ENCODE assay signal across 1 cellular context in the genomic region with DNA sequence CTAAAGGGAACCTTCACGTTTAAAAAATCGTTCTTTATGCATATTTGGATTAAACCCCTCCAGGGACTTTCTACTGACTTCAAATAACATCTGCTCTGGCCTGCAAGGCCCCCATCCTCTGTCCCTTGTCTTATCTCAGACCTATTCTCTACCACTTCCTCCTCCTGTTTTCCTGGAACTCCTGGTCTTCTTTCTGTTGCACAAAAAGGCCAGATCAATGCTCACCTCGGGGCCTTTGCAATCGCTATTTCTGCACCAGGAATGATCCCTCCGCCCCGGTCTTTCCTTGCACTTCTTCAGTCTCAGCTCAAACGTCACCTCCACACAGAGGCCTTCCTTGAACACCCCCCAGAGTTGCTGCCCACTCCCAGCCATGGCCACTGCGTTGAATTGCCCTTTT.
TF ChIP-seq lines count a peak whose summit lies in the region.

No MANE protein-coding gene starts in this region.

TF ChIP-seq in K562, 482 proteins besides CTCF, POLR2A, EP300 and RAD21 (continues in another document):
- TF ChIP-seq PHF20 (IDR thresholded peaks at IDR 0.05; ENCODE audit: partially characterized antibody) (no peak), KDM2B (CRISPR knock-in tag; IDR thresholded peaks at IDR 0.05) (no peak), MCM3 (IDR thresholded peaks at IDR 0.05) (no peak), ZNF24 (IDR thresholded peaks at IDR 0.05) (no peak), ZNF707 (CRISPR knock-in tag; conservative IDR thresholded peaks at IDR 0.05) (no peak), C11orf30 (IDR thresholded peaks at IDR 0.05; ENCODE audit: low read depth) (no peak), TAF9B (IDR thresholded peaks at IDR 0.05; ENCODE audit: partially characterized antibody) (no peak), HDAC2 (IDR thresholded peaks at IDR 0.05) (0 out of 2 replicates have a peak, but pooled peaks have one; percentile 31), LCOR (CRISPR knock-in tag; IDR thresholded peaks at IDR 0.05) (no peak), MAFF (IDR thresholded peaks at IDR 0.05; ENCODE audit: low read length) (no peak), CCNT2 (IDR thresholded peaks at IDR 0.05; ENCODE audit: borderline replicate concordance, extremely low read depth, insufficient read length, low read depth, low read length) (no peak), NFIX (CRISPR knock-in tag; IDR thresholded peaks at IDR 0.05; ENCODE audit: low read depth) (no peak), ZNF146 (CRISPR knock-in tag; IDR thresholded peaks at IDR 0.05; ENCODE audit: unreplicated experiment) (no peak), LEF1 (IDR thresholded peaks at IDR 0.05) (no peak), MEF2D (tag; conservative IDR thresholded peaks at IDR 0.05; ENCODE audit: low read depth) (no peak), MEIS2 (IDR thresholded peaks at IDR 0.05; ENCODE audit: partially characterized antibody) (no peak), SP1 (CRISPR knock-in tag; IDR thresholded peaks at IDR 0.05) (no peak), TRIM24 (IDR thresholded peaks at IDR 0.05) (no peak), LARP7 (IDR thresholded peaks at IDR 0.05) (no peak), HDAC1 (IDR thresholded peaks at IDR 0.05) (peak in 1 of 2 experiments; percentile 33; a peak in 1 of 4 replicates), ZNF583 (CRISPR knock-in tag; IDR thresholded peaks at IDR 0.05) (no peak), NR4A1 (CRISPR knock-in tag; IDR thresholded peaks at IDR 0.05) (no peak), NR4A1 (tag; IDR thresholded peaks at IDR 0.05) (no peak), POLR2AphosphoS2 (IDR thresholded peaks at IDR 0.05; ENCODE audit: low read length) (no peak), FUS (optimal IDR thresholded peaks at IDR 0.05; ENCODE audit: low read depth, low read length) (no peak), HOXB6 (CRISPR knock-in tag; IDR thresholded peaks at IDR 0.05; ENCODE audit: borderline replicate concordance) (no peak)
- TF ChIP-seq, protein P1, sequence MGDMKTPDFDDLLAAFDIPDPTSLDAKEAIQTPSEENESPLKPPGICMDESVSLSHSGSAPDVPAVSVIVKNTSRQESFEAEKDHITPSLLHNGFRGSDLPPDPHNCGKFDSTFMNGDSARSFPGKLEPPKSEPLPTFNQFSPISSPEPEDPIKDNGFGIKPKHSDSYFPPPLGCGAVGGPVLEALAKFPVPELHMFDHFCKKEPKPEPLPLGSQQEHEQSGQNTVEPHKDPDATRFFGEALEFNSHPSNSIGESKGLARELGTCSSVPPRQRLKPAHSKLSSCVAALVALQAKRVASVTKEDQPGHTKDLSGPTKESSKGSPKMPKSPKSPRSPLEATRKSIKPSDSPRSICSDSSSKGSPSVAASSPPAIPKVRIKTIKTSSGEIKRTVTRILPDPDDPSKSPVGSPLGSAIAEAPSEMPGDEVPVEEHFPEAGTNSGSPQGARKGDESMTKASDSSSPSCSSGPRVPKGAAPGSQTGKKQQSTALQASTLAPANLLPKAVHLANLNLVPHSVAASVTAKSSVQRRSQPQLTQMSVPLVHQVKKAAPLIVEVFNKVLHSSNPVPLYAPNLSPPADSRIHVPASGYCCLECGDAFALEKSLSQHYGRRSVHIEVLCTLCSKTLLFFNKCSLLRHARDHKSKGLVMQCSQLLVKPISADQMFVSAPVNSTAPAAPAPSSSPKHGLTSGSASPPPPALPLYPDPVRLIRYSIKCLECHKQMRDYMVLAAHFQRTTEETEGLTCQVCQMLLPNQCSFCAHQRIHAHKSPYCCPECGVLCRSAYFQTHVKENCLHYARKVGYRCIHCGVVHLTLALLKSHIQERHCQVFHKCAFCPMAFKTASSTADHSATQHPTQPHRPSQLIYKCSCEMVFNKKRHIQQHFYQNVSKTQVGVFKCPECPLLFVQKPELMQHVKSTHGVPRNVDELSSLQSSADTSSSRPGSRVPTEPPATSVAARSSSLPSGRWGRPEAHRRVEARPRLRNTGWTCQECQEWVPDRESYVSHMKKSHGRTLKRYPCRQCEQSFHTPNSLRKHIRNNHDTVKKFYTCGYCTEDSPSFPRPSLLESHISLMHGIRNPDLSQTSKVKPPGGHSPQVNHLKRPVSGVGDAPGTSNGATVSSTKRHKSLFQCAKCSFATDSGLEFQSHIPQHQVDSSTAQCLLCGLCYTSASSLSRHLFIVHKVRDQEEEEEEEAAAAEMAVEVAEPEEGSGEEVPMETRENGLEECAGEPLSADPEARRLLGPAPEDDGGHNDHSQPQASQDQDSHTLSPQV (IDR thresholded peaks at IDR 0.05), result 0 out of 2 replicates have a peak, but pooled peaks have one; percentile 6
- TF ChIP-seq, protein P2, sequence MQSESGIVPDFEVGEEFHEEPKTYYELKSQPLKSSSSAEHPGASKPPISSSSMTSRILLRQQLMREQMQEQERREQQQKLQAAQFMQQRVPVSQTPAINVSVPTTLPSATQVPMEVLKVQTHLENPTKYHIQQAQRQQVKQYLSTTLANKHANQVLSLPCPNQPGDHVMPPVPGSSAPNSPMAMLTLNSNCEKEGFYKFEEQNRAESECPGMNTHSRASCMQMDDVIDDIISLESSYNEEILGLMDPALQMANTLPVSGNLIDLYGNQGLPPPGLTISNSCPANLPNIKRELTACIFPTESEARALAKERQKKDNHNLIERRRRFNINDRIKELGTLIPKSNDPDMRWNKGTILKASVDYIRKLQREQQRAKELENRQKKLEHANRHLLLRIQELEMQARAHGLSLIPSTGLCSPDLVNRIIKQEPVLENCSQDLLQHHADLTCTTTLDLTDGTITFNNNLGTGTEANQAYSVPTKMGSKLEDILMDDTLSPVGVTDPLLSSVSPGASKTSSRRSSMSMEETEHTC (IDR thresholded peaks at IDR 0.05), result no peak
- TF ChIP-seq, protein P3, sequence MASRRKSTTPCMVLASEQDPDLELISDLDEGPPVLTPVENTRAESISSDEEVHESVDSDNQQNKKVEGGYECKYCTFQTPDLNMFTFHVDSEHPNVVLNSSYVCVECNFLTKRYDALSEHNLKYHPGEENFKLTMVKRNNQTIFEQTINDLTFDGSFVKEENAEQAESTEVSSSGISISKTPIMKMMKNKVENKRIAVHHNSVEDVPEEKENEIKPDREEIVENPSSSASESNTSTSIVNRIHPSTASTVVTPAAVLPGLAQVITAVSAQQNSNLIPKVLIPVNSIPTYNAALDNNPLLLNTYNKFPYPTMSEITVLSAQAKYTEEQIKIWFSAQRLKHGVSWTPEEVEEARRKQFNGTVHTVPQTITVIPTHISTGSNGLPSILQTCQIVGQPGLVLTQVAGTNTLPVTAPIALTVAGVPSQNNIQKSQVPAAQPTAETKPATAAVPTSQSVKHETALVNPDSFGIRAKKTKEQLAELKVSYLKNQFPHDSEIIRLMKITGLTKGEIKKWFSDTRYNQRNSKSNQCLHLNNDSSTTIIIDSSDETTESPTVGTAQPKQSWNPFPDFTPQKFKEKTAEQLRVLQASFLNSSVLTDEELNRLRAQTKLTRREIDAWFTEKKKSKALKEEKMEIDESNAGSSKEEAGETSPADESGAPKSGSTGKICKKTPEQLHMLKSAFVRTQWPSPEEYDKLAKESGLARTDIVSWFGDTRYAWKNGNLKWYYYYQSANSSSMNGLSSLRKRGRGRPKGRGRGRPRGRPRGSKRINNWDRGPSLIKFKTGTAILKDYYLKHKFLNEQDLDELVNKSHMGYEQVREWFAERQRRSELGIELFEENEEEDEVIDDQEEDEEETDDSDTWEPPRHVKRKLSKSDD (conservative IDR thresholded peaks at IDR 0.05; ENCODE audit: low read length), result no peak
- TF ChIP-seq, protein P4, sequence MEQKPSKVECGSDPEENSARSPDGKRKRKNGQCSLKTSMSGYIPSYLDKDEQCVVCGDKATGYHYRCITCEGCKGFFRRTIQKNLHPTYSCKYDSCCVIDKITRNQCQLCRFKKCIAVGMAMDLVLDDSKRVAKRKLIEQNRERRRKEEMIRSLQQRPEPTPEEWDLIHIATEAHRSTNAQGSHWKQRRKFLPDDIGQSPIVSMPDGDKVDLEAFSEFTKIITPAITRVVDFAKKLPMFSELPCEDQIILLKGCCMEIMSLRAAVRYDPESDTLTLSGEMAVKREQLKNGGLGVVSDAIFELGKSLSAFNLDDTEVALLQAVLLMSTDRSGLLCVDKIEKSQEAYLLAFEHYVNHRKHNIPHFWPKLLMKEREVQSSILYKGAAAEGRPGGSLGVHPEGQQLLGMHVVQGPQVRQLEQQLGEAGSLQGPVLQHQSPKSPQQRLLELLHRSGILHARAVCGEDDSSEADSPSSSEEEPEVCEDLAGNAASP (IDR thresholded peaks at IDR 0.05), result no peak
- TF ChIP-seq, protein P5, sequence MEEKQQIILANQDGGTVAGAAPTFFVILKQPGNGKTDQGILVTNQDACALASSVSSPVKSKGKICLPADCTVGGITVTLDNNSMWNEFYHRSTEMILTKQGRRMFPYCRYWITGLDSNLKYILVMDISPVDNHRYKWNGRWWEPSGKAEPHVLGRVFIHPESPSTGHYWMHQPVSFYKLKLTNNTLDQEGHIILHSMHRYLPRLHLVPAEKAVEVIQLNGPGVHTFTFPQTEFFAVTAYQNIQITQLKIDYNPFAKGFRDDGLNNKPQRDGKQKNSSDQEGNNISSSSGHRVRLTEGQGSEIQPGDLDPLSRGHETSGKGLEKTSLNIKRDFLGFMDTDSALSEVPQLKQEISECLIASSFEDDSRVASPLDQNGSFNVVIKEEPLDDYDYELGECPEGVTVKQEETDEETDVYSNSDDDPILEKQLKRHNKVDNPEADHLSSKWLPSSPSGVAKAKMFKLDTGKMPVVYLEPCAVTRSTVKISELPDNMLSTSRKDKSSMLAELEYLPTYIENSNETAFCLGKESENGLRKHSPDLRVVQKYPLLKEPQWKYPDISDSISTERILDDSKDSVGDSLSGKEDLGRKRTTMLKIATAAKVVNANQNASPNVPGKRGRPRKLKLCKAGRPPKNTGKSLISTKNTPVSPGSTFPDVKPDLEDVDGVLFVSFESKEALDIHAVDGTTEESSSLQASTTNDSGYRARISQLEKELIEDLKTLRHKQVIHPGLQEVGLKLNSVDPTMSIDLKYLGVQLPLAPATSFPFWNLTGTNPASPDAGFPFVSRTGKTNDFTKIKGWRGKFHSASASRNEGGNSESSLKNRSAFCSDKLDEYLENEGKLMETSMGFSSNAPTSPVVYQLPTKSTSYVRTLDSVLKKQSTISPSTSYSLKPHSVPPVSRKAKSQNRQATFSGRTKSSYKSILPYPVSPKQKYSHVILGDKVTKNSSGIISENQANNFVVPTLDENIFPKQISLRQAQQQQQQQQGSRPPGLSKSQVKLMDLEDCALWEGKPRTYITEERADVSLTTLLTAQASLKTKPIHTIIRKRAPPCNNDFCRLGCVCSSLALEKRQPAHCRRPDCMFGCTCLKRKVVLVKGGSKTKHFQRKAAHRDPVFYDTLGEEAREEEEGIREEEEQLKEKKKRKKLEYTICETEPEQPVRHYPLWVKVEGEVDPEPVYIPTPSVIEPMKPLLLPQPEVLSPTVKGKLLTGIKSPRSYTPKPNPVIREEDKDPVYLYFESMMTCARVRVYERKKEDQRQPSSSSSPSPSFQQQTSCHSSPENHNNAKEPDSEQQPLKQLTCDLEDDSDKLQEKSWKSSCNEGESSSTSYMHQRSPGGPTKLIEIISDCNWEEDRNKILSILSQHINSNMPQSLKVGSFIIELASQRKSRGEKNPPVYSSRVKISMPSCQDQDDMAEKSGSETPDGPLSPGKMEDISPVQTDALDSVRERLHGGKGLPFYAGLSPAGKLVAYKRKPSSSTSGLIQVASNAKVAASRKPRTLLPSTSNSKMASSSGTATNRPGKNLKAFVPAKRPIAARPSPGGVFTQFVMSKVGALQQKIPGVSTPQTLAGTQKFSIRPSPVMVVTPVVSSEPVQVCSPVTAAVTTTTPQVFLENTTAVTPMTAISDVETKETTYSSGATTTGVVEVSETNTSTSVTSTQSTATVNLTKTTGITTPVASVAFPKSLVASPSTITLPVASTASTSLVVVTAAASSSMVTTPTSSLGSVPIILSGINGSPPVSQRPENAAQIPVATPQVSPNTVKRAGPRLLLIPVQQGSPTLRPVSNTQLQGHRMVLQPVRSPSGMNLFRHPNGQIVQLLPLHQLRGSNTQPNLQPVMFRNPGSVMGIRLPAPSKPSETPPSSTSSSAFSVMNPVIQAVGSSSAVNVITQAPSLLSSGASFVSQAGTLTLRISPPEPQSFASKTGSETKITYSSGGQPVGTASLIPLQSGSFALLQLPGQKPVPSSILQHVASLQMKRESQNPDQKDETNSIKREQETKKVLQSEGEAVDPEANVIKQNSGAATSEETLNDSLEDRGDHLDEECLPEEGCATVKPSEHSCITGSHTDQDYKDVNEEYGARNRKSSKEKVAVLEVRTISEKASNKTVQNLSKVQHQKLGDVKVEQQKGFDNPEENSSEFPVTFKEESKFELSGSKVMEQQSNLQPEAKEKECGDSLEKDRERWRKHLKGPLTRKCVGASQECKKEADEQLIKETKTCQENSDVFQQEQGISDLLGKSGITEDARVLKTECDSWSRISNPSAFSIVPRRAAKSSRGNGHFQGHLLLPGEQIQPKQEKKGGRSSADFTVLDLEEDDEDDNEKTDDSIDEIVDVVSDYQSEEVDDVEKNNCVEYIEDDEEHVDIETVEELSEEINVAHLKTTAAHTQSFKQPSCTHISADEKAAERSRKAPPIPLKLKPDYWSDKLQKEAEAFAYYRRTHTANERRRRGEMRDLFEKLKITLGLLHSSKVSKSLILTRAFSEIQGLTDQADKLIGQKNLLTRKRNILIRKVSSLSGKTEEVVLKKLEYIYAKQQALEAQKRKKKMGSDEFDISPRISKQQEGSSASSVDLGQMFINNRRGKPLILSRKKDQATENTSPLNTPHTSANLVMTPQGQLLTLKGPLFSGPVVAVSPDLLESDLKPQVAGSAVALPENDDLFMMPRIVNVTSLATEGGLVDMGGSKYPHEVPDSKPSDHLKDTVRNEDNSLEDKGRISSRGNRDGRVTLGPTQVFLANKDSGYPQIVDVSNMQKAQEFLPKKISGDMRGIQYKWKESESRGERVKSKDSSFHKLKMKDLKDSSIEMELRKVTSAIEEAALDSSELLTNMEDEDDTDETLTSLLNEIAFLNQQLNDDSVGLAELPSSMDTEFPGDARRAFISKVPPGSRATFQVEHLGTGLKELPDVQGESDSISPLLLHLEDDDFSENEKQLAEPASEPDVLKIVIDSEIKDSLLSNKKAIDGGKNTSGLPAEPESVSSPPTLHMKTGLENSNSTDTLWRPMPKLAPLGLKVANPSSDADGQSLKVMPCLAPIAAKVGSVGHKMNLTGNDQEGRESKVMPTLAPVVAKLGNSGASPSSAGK (IDR thresholded peaks at IDR 0.05), result peak; percentile 52
- TF ChIP-seq, protein P6, sequence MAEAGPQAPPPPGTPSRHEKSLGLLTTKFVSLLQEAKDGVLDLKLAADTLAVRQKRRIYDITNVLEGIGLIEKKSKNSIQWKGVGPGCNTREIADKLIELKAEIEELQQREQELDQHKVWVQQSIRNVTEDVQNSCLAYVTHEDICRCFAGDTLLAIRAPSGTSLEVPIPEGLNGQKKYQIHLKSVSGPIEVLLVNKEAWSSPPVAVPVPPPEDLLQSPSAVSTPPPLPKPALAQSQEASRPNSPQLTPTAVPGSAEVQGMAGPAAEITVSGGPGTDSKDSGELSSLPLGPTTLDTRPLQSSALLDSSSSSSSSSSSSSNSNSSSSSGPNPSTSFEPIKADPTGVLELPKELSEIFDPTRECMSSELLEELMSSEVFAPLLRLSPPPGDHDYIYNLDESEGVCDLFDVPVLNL (CRISPR knock-in tag; IDR thresholded peaks at IDR 0.05; ENCODE audit: low read depth), result no peak
- TF ChIP-seq, protein P7, sequence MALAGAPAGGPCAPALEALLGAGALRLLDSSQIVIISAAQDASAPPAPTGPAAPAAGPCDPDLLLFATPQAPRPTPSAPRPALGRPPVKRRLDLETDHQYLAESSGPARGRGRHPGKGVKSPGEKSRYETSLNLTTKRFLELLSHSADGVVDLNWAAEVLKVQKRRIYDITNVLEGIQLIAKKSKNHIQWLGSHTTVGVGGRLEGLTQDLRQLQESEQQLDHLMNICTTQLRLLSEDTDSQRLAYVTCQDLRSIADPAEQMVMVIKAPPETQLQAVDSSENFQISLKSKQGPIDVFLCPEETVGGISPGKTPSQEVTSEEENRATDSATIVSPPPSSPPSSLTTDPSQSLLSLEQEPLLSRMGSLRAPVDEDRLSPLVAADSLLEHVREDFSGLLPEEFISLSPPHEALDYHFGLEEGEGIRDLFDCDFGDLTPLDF (CRISPR knock-in tag; IDR thresholded peaks at IDR 0.05), result no peak
